ENCODE assay signal across 12 cellular contexts in the genomic region with DNA sequence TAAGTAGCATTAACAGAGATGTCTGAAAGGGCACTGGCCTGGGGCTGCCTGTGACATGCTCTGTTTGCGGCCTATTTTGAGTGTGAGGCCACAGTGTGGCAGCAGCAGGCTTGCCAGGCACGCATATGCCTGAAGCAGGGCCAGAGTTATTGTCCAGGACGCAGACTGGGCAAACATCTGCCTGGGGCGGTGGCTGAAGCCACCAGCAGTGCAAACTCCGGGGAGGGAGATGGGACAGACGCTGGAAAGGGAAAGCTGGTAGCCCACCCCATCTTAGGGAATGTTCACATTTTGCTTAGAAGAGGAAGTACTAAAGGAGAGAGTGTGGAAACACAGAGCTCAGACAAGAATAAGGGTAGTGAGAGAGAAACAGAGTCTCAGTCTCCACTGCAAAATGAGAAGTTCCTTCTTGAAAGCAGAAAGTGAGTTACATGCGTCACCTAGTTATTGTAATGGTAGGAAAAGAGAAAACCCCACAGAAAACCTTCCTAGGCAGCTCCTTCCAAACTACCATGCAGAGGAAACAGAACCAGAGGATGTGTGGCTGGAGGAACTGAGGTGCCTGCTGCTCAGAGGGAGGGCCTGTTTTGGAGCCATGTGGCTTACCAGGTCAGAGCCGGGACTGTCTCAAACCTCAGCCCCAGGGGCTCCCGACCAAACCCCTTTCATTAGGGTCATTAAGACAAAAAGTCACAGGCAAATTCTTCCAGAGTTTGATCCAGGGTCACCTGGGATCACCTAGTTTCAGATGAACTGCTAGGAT. TPM values are rescaled to one million over a fixed set of nuclear protein-coding genes. Genes with fewer than 3 reads are reported as not detected.
DNase-seq lines count a peak whose midpoint lies in the region; ATAC-seq and TF ChIP-seq lines count a peak whose summit lies in the region.
"Had no signal": no experiment of that assay in that cellular context is flagged by ENCODE, and none has a peak within 500 bp of the region (broad histone marks: within the 10 kb centered on the region; RNA-seq: fewer than 3 reads in every experiment).

No MANE protein-coding gene starts in this region.

- POLR2A ChIA-PET in T-cell (lab: Charles Lee), result interaction anchor here in 1 of 2 donors (0.6 kb wide), 1 partner anchor 13 kb away, joined by 3 read pairs; no protein-coding TSS in a partner anchor

- H3K27me3 ChIP-seq in brain microvascular endothelial cell (replicated peaks) (no peaks in the 10 kb centered on the region), right atrium auricular region (no peaks in the 10 kb centered on the region), gastrocnemius medialis (no peaks in the 10 kb centered on the region)

- H3K4me1 Mint-ChIP-seq in T-cell, result no peaks in the 10 kb centered on the region

- no peak overlapping the region for H3K4me3 ChIP-seq in brain microvascular endothelial cell (ENCODE audit: low read depth, low read length)
- H3K4me3 ChIP-seq in right atrium auricular region, result no peak overlapping the region
- H3K4me3 ChIP-seq in gastrocnemius medialis, result no peak overlapping the region

- no peaks in the 10 kb centered on the region for H3K9me3 Mint-ChIP-seq in T-cell

- DNase-seq in MV-4-11 (lab: John Stamatoyannopoulos, UW) (peak; percentile 92), brain microvascular endothelial cell (no peak), right atrium auricular region (ENCODE audit: low spot score) (peak; percentile 57), gastrocnemius medialis (peak; percentile 52 to 61), cerebellar cortex (ENCODE audit: low spot score) (no peak), epidermal melanocyte (ENCODE audit: insufficient read length, low spot score) (no peak), T-cell (no peak)
- DNase-seq: activated gamma-delta T cell; DND-41; NCI-H2081; stimulated activated CD4-positive, alpha-beta T cell treated with anti-CD3 and anti-CD28 coated beads, Interleukin-2, amount 100 ng/mL, for 48 hours had no signal

- no peak for TF ChIP-seq POLR2A in gastrocnemius medialis (IDR thresholded peaks at IDR 0.05)

- peaks cover 85% of the 10 kb centered on the region for H3K36me3 Mint-ChIP-seq in T-cell

- intact Hi-C loops in gastrocnemius medialis (cut with DNase I; ENCODE audit: low total_unique reads), result loop anchor here (2.0 kb wide), 1 partner anchor 68 kb away; no protein-coding TSS in a partner anchor

- H3K4me1 ChIP-seq in right atrium auricular region (peaks cover 0 to 29% of the 10 kb centered on the region in 2 donors), gastrocnemius medialis (peaks cover 14 to 38% of the 10 kb centered on the region in 2 donors)

- H3K9me3 ChIP-seq in right atrium auricular region (no peaks in the 10 kb centered on the region), gastrocnemius medialis (no peaks in the 10 kb centered on the region)

- H3K27me3 Mint-ChIP-seq in T-cell, result no peaks in the 10 kb centered on the region

- H3K36me3 ChIP-seq in brain microvascular endothelial cell (replicated peaks) (peaks cover 41% of the 10 kb centered on the region), right atrium auricular region (peaks cover 90% of the 10 kb centered on the region), gastrocnemius medialis (peaks cover 2 to 85% of the 10 kb centered on the region in 2 donors)

- H3K27ac ChIP-seq in brain microvascular endothelial cell (no peak overlapping the region), right atrium auricular region (peak overlapping the region; percentile 51 to 63), gastrocnemius medialis (peak overlapping the region; percentile 59 to 83 (median 68))

- peak; percentile 30 for TF ChIP-seq CTCF in brain microvascular endothelial cell (IDR thresholded peaks at IDR 0.05; ENCODE audit: low read depth, low read length, missing control alignments)
- TF ChIP-seq CTCF in right atrium auricular region (IDR thresholded peaks at IDR 0.05), result peak in 1 of 2 donors; percentile 58
- peak in 2 of 5 experiments; percentile 39 to 56 for TF ChIP-seq CTCF in gastrocnemius medialis (IDR thresholded peaks at IDR 0.05 in 4 of 5, conservative IDR thresholded peaks at IDR 0.05 in 1 of 5)

- CTCF ChIA-PET in T-cell (lab: Charles Lee), result interaction anchor here in 1 of 2 donors (0.6 kb wide), 1 partner anchor 1140 kb away, joined by 5 read pairs; no protein-coding TSS in a partner anchor

- in situ Hi-C loops in brain microvascular endothelial cell (cut with HindIII; ENCODE audit: low pct_ligation_motif_present, low sequenced_read_pairs), result no loop called here
- in situ Hi-C loops in gastrocnemius medialis (cut with MboI; ENCODE audit: low sequenced_read_pairs in 4 of 4), result loop anchor here in 1 of 4 donors (5.0 kb wide), 1 partner anchor 108 kb away; no protein-coding TSS in a partner anchor

- no peak overlapping the region for H3K4me3 Mint-ChIP-seq in T-cell

- no peak overlapping the region for H3K27ac Mint-ChIP-seq in T-cell

- peak; percentile 82 for ATAC-seq in gastrocnemius medialis
- no peak for ATAC-seq in HG03378 (IDR thresholded peaks at IDR 0.05; ENCODE audit: unreplicated experiment)
- ATAC-seq in T-cell (replicated peaks in 1 of 4), result no peak

RNA-seq across cellular contexts. Expression of a gene that starts 14.5 kb away (rescaled TPM):
- total RNA-seq in right atrium auricular region (100 to 1,000 TPM in 1 of 2 donors, 10 to 100 TPM in 1; 69.1 to 261 TPM), gastrocnemius medialis (100 to 1,000 TPM in 1 of 4 donors, 10 to 100 TPM in 3; 87.3 to 119 (median 95.6) TPM), T-cell (10 to 100 TPM; 64.3 to 92.4 (median 85.3) TPM)

Comparison
In these comparisons a context has a peak if more than half of its experiments do, and no peak if none do; other contexts are left out.
1. DNase-seq: peak in MV-4-11 (single experiment), right atrium auricular region (single experiment) and gastrocnemius medialis (2 of 2); none in brain microvascular endothelial cell (single experiment), cerebellar cortex (single experiment), epidermal melanocyte (single experiment) and T-cell (0 of 34).
2. ATAC-seq: peak in gastrocnemius medialis (2 of 2); none in HG03378 (single experiment) and T-cell (0 of 4).